18 cellular contexts compared by ENCODE assay signal in the genomic region with DNA sequence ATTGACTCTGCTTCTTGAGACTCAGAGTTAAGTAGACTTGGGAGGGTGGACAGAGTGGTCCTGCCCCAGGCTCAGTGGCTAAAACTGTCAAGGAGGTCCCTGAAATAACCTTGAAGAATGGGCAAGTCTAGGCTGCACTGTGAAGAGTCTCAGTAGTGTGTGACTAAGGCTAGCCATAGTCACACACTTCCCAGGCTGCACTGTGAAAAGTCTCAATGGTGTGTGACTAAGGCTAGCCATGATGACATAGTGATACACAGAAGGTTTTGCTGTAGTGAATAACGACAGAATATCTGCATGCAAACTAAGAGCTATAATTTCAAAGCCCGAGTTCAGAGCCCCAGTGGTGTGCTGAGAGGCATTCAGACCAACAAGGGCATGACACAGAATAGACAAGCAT.
DNase-seq lines count a peak whose midpoint lies in the region; ATAC-seq, FAIRE-seq and TF ChIP-seq lines count a peak whose summit lies in the region.
"Had no signal": no experiment of that assay in that cellular context is flagged by ENCODE, and none has a peak within 500 bp of the region (broad histone marks: within the 10 kb centered on the region; RNA-seq: fewer than 3 reads in every experiment).

No MANE protein-coding gene starts in this region.

- no peak overlapping the region for H3K27ac Mint-ChIP-seq in activated T-cell treated with anti-CD3 and anti-CD28 coated beads, Interleukin-2, amount 50 U/mL, for 72 hours
- H3K27ac Mint-ChIP-seq: activated CD8-positive, alpha-beta memory T cell treated with anti-CD3 and anti-CD28 coated beads, Interleukin-2, amount 10 ng/mL, durations not matched to agents 7 days and 5 days; CD14-positive monocyte; T-cell had no signal

- TF ChIP-seq POLR2A in H54 (IDR thresholded peaks at IDR 0.05; ENCODE audit: low read depth, low read length): no peak

- peak; percentile 87 to 91 for ATAC-seq in activated CD4-positive, CD25-positive, alpha-beta regulatory T cell treated with anti-CD3 and anti-CD28 coated beads, Interleukin-2, amount 50 U/mL, for 24 hours
- peak; percentile 92 to 98 for ATAC-seq in activated T-cell treated with anti-CD3 and anti-CD28 coated beads, Interleukin-2, amount 50 U/mL, for 72 hours (replicated peaks in 1 of 2)
- ATAC-seq in lower lobe of right lung (no peak), GM21360 (IDR thresholded peaks at IDR 0.05; ENCODE audit: unreplicated experiment) (no peak)
- ATAC-seq: activated CD8-positive, alpha-beta memory T cell treated with anti-CD3 and anti-CD28 coated beads, Interleukin-2, amount 10 ng/mL, durations not matched to agents 7 days and 5 days; gastroesophageal sphincter; pancreas; T-cell had no signal

- H3K9me3 ChIP-seq in lower lobe of right lung: no peaks in the 10 kb centered on the region
- H3K9me3 ChIP-seq: gastroesophageal sphincter, pancreas had no signal

- no peaks in the 10 kb centered on the region for H3K36me3 ChIP-seq in lower lobe of right lung
- H3K36me3 ChIP-seq: gastroesophageal sphincter, pancreas had no signal

- intact Hi-C loops in lower lobe of right lung (cut with DNase I): no loop called here

- FAIRE-seq in H54 (lab: Jason Lieb, UNC): peak; percentile 85
- FAIRE-seq: endometrium, pancreas had no signal

- H3K4me1 Mint-ChIP-seq in activated T-cell treated with anti-CD3 and anti-CD28 coated beads, Interleukin-2, amount 50 U/mL, for 72 hours (ENCODE audit: low read depth): peaks cover 15% of the 10 kb centered on the region
- H3K4me1 Mint-ChIP-seq: activated CD8-positive, alpha-beta memory T cell treated with anti-CD3 and anti-CD28 coated beads, Interleukin-2, amount 10 ng/mL, durations not matched to agents 7 days and 5 days; CD14-positive monocyte; T-cell had no signal

- no peak for DNase-seq in activated CD4-positive, CD25-positive, alpha-beta regulatory T cell treated with anti-CD3 and anti-CD28 coated beads, Interleukin-2, amount 50 U/mL, for 72 hours
- DNase-seq in H54 (ENCODE audit: insufficient read length, low spot score) (peak; percentile 23), kidney tubule cell (ENCODE audit: low spot score) (peak; percentile 60), DMS 273 (lab: John Stamatoyannopoulos, UW; ENCODE audit: unreplicated experiment) (no peak), lower lobe of right lung (no peak)
- DNase-seq in activated T-cell treated with anti-CD3 and anti-CD28 coated beads, Interleukin-2, amount 50 U/mL, for 72 hours: peak; percentile 13 to 31
- DNase-seq: 8988T; activated CD8-positive, alpha-beta memory T cell treated with anti-CD3 and anti-CD28 coated beads, Interleukin-2, amount 10 ng/mL, durations not matched to agents 7 days and 5 days; NK-92 treated with Interleukin-12 subunit alpha and Interleukin-12 subunit beta, amount 100 ng/mL, for 24 hours; pancreas; T-cell had no signal

- H3K4me3 Mint-ChIP-seq in activated T-cell treated with anti-CD3 and anti-CD28 coated beads, Interleukin-2, amount 50 U/mL, for 72 hours: no peak overlapping the region
- H3K4me3 Mint-ChIP-seq: activated CD8-positive, alpha-beta memory T cell treated with anti-CD3 and anti-CD28 coated beads, Interleukin-2, amount 10 ng/mL, durations not matched to agents 7 days and 5 days; CD14-positive monocyte; T-cell had no signal

- no peak overlapping the region for H3K4me3 ChIP-seq in lower lobe of right lung
- H3K4me3 ChIP-seq: gastroesophageal sphincter, pancreas had no signal

- no peak for TF ChIP-seq CTCF in lower lobe of right lung (IDR thresholded peaks at IDR 0.05)

- no peaks in the 10 kb centered on the region for H3K27me3 Mint-ChIP-seq in activated T-cell treated with anti-CD3 and anti-CD28 coated beads, Interleukin-2, amount 50 U/mL, for 72 hours (ENCODE audit: low read depth)

- no peaks in the 10 kb centered on the region for H3K36me3 Mint-ChIP-seq in activated T-cell treated with anti-CD3 and anti-CD28 coated beads, Interleukin-2, amount 50 U/mL, for 72 hours (ENCODE audit: insufficient read depth in 2 of 2)
- H3K36me3 Mint-ChIP-seq: activated CD8-positive, alpha-beta memory T cell treated with anti-CD3 and anti-CD28 coated beads, Interleukin-2, amount 10 ng/mL, durations not matched to agents 7 days and 5 days; CD14-positive monocyte; T-cell had no signal

- H3K27me3 ChIP-seq in lower lobe of right lung (ENCODE audit: low read depth): no peaks in the 10 kb centered on the region
- H3K27me3 ChIP-seq: gastroesophageal sphincter, pancreas had no signal

- no peaks in the 10 kb centered on the region for H3K4me1 ChIP-seq in lower lobe of right lung
- H3K4me1 ChIP-seq: gastroesophageal sphincter, pancreas had no signal

- no peak overlapping the region for H3K27ac ChIP-seq in lower lobe of right lung
- H3K27ac ChIP-seq: gastroesophageal sphincter, KMS-11, pancreas, VCaP had no signal

- peaks cover 0 to 1% of the 10 kb centered on the region in 2 donors for H3K9me3 Mint-ChIP-seq in activated T-cell treated with anti-CD3 and anti-CD28 coated beads, Interleukin-2, amount 50 U/mL, for 72 hours
- H3K9me3 Mint-ChIP-seq: T-cell had no signal

Comparison
In these comparisons a context has a peak if more than half of its experiments do, and no peak if none do; other contexts are left out.
1. ATAC-seq: peak in activated CD4-positive, CD25-positive, alpha-beta regulatory T cell treated with anti-CD3 and anti-CD28 coated beads, Interleukin-2, amount 50 U/mL, for 24 hours (2 of 2) and activated T-cell treated with anti-CD3 and anti-CD28 coated beads, Interleukin-2, amount 50 U/mL, for 72 hours (2 of 2); none in lower lobe of right lung (0 of 2) and GM21360 (single experiment).
2. DNase-seq: peak in H54 (single experiment), activated T-cell treated with anti-CD3 and anti-CD28 coated beads, Interleukin-2, amount 50 U/mL, for 72 hours (2 of 2) and kidney tubule cell (single experiment); none in activated CD4-positive, CD25-positive, alpha-beta regulatory T cell treated with anti-CD3 and anti-CD28 coated beads, Interleukin-2, amount 50 U/mL, for 72 hours (single experiment), DMS 273 (single experiment) and lower lobe of right lung (single experiment).